In genomic region chr10:24097771-24098207, GRCh38 we compare ENCODE assay signal across 27 cellular contexts.
A peak's percentile ranks its signal among the peaks of the same experiment; 100 is the strongest.
DNase-seq lines count a peak whose midpoint lies in the region; ATAC-seq and TF ChIP-seq lines count a peak whose summit lies in the region.
"Had no signal": no experiment of that assay in that cellular context is flagged by ENCODE, and none has a peak within 500 bp of the region (broad histone marks: within the 10 kb centered on the region; RNA-seq: fewer than 3 reads in every experiment).

No MANE protein-coding gene starts in this region.

- TF ChIP-seq CTCF in HEK293 (tag by site-specific recombination; IDR thresholded peaks at IDR 0.05) = no peak
- TF ChIP-seq CTCF in astrocyte of the cerebellum (IDR thresholded peaks at IDR 0.05; ENCODE audit: low read depth, low read length, missing control alignments) = no peak
- no peak for TF ChIP-seq CTCF in mesothelial cell of epicardium (IDR thresholded peaks at IDR 0.05; ENCODE audit: unreplicated experiment)
- no peak for TF ChIP-seq CTCF in testis (IDR thresholded peaks at IDR 0.05)

- no peaks in the 10 kb centered on the region for H3K27me3 ChIP-seq in testis
- H3K27me3 ChIP-seq: BLaER1, breast epithelium, hepatocyte, left lung had no signal

- no peak overlapping the region for H3K4me3 Mint-ChIP-seq in mesothelial cell of epicardium
- no peak overlapping the region for H3K4me3 Mint-ChIP-seq in activated naive CD8-positive, alpha-beta T cell treated with anti-CD3 and anti-CD28 coated beads, Interleukin-2, amount 50 U/mL, for 24 hours
- H3K4me3 Mint-ChIP-seq: activated CD4-positive, alpha-beta T cell treated with anti-CD3 and anti-CD28 coated beads for 36 hours; activated CD8-positive, alpha-beta T cell treated with anti-CD3 and anti-CD28 coated beads, Interleukin-2, amount 10 ng/mL, durations not matched to agents 7 days and 5 days; immature natural killer cell; memory B cell; T-helper 17 cell had no signal

- intact Hi-C loops in testis (cut with DNase I; ENCODE audit: low total_unique reads) = no loop called here

- peak overlapping the region; percentile 95 for H3K27ac Mint-ChIP-seq in mesothelial cell of epicardium
- H3K27ac Mint-ChIP-seq in activated naive CD8-positive, alpha-beta T cell treated with anti-CD3 and anti-CD28 coated beads, Interleukin-2, amount 50 U/mL, for 24 hours = no peak overlapping the region
- H3K27ac Mint-ChIP-seq: activated CD4-positive, alpha-beta T cell treated with anti-CD3 and anti-CD28 coated beads for 36 hours; activated CD8-positive, alpha-beta T cell treated with anti-CD3 and anti-CD28 coated beads, Interleukin-2, amount 10 ng/mL, durations not matched to agents 7 days and 5 days; immature natural killer cell; memory B cell; T-helper 17 cell had no signal

- peaks cover 10% of the 10 kb centered on the region for H3K9me3 Mint-ChIP-seq in mesothelial cell of epicardium
- H3K9me3 Mint-ChIP-seq in activated naive CD8-positive, alpha-beta T cell treated with anti-CD3 and anti-CD28 coated beads, Interleukin-2, amount 50 U/mL, for 24 hours = peaks cover 5% of the 10 kb centered on the region

- no peak for TF ChIP-seq POLR2A in testis (IDR thresholded peaks at IDR 0.05)

- H3K4me1 ChIP-seq in HEK293 (ENCODE audit: control insufficient read depth, insufficient read depth, low read length) = no peaks in the 10 kb centered on the region
- peaks cover 6% of the 10 kb centered on the region for H3K4me1 ChIP-seq in testis
- H3K4me1 ChIP-seq: BLaER1, breast epithelium, left lung had no signal

- DNase-seq in astrocyte of the cerebellum (ENCODE audit: low read depth) (peak; percentile 65), mesothelial cell of epicardium (ENCODE audit: low spot score in 2 of 2, unreplicated experiment in 2 of 2) (no peak), testis (peak; percentile 17)
- DNase-seq in activated naive CD8-positive, alpha-beta T cell treated with anti-CD3 and anti-CD28 coated beads, Interleukin-2, amount 50 U/mL, for 24 hours = no peak
- DNase-seq: activated CD4-positive, alpha-beta T cell treated with anti-CD3 and anti-CD28 coated beads for 36 hours; activated CD8-positive, alpha-beta T cell treated with anti-CD3 and anti-CD28 coated beads, Interleukin-2, amount 10 ng/mL, durations not matched to agents 7 days and 5 days; activated naive CD4-positive, alpha-beta T cell treated with anti-CD3 and anti-CD28 coated beads, Interleukin-2, amount 50 U/mL, for 16 hours; amniotic stem cell; DMS153; immature natural killer cell; KBM-7; left lung; NCI-H1092; NCI-H187; NCI-H526 treated with DMSO at 0.1 percent for 48 hours; stimulated activated CD4-positive, alpha-beta T cell treated with anti-CD3 and anti-CD28 coated beads, Interleukin-4, amount 100 ng/mL, for 24 hours; T-helper 17 cell; trophoblast cell had no signal

- H3K4me1 Mint-ChIP-seq in mesothelial cell of epicardium = peaks cover 32% of the 10 kb centered on the region
- no peaks in the 10 kb centered on the region for H3K4me1 Mint-ChIP-seq in activated naive CD8-positive, alpha-beta T cell treated with anti-CD3 and anti-CD28 coated beads, Interleukin-2, amount 50 U/mL, for 24 hours
- H3K4me1 Mint-ChIP-seq: activated CD4-positive, alpha-beta T cell treated with anti-CD3 and anti-CD28 coated beads for 36 hours; immature natural killer cell; memory B cell; T-helper 17 cell had no signal

- in situ Hi-C loops in astrocyte of the cerebellum (cut with HindIII; ENCODE audit: low sequenced_read_pairs) = no loop called here

- H3K4me3 ChIP-seq in HEK293 (ENCODE audit: low read depth, low read length) (no peak overlapping the region), astrocyte of the cerebellum (ENCODE audit: low read depth, low read length) (no peak overlapping the region), testis (no peak overlapping the region)
- H3K4me3 ChIP-seq: BLaER1, breast epithelium, hepatocyte, left lung had no signal

- H3K9me3 ChIP-seq in HEK293 (ENCODE audit: control insufficient read depth, insufficient read depth, low read depth, low read length) = no peaks in the 10 kb centered on the region
- no peaks in the 10 kb centered on the region for H3K9me3 ChIP-seq in testis
- H3K9me3 ChIP-seq: BLaER1, breast epithelium, left lung had no signal

- CTCF ChIA-PET in HEK293 (lab: Yijun Ruan, JAX) = no interaction called here

- no peak for ATAC-seq in activated naive CD8-positive, alpha-beta T cell treated with anti-CD3 and anti-CD28 coated beads, Interleukin-2, amount 50 U/mL, for 24 hours
- no peak for ATAC-seq in GM19328 (IDR thresholded peaks at IDR 0.05; ENCODE audit: unreplicated experiment)
- ATAC-seq in HG03378 (IDR thresholded peaks at IDR 0.05; ENCODE audit: unreplicated experiment) = no peak
- ATAC-seq: activated CD4-positive, alpha-beta T cell treated with anti-CD3 and anti-CD28 coated beads for 36 hours; activated CD8-positive, alpha-beta T cell treated with anti-CD3 and anti-CD28 coated beads, Interleukin-2, amount 10 ng/mL, durations not matched to agents 7 days and 5 days; HCT116; left lung; Right ventricle myocardium inferior; T-helper 17 cell had no signal

- peaks cover 9% of the 10 kb centered on the region for H3K36me3 Mint-ChIP-seq in mesothelial cell of epicardium
- H3K36me3 Mint-ChIP-seq in activated naive CD8-positive, alpha-beta T cell treated with anti-CD3 and anti-CD28 coated beads, Interleukin-2, amount 50 U/mL, for 24 hours (ENCODE audit: low read depth) = no peaks in the 10 kb centered on the region

- H3K27me3 Mint-ChIP-seq in mesothelial cell of epicardium (ENCODE audit: low read depth) = no peaks in the 10 kb centered on the region
- H3K27me3 Mint-ChIP-seq in activated naive CD8-positive, alpha-beta T cell treated with anti-CD3 and anti-CD28 coated beads, Interleukin-2, amount 50 U/mL, for 24 hours = no peaks in the 10 kb centered on the region
- H3K27me3 Mint-ChIP-seq: activated CD4-positive, alpha-beta T cell treated with anti-CD3 and anti-CD28 coated beads for 36 hours; memory B cell; T-helper 17 cell had no signal

- POLR2A ChIA-PET in HEK293 (lab: Yijun Ruan, JAX) = no interaction called here

- WGBS in testis, 2 donors = 38 to 52% methylated on average over 7 of the region's 7 CpGs

- no peak overlapping the region for H3K27ac ChIP-seq in HEK293 (ENCODE audit: extremely low read depth, low read depth, low read length)
- H3K27ac ChIP-seq in testis = no peak overlapping the region
- H3K27ac ChIP-seq: BLaER1, breast epithelium, hepatocyte, left lung had no signal

- H3K36me3 ChIP-seq in HEK293 (ENCODE audit: control insufficient read depth in 2 of 2, insufficient read depth in 1 of 2, low read length in 2 of 2) (no peaks in the 10 kb centered on the region), testis (ENCODE audit: low read depth, missing control alignments) (no peaks in the 10 kb centered on the region)
- H3K36me3 ChIP-seq: BLaER1, breast epithelium, left lung had no signal

TF ChIP-seq in HEK293, 187 proteins besides CTCF, POLR2A, EP300 and RAD21:
- peak; percentile 69 for TF ChIP-seq ZNF341 (tag by site-specific recombination; IDR thresholded peaks at IDR 0.05; ENCODE audit: low read depth)
- TF ChIP-seq ZNF530 (tag by site-specific recombination; IDR thresholded peaks at IDR 0.05; ENCODE audit: low read depth) = no peak

Comparison
In these comparisons a context has a peak if more than half of its experiments do, and no peak if none do; other contexts are left out.
1. DNase-seq: peak in astrocyte of the cerebellum (single experiment) and testis (single experiment); none in mesothelial cell of epicardium (0 of 2) and activated naive CD8-positive, alpha-beta T cell treated with anti-CD3 and anti-CD28 coated beads, Interleukin-2, amount 50 U/mL, for 24 hours (single experiment).